Comparison of ENCODE assay signal across 32 cellular contexts in the genomic region with DNA sequence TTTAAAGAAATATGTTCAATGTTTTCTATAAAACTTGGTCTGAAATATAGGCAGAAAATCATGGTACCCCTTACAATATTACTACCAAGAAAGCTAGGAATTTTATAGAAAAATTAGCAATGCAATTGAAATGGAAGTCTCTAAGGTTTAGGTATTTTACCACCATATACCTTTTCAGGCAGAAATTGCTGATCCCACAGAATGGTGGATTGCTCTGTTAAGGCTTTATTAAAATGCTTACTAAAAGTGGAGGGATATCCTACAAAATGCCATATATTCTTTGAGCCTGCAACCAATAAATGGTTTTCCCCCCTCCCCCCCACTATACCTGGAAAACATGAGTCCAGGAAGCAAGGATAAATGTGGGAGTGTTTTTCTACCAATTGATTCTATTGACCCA.
DNase-seq lines count a peak whose midpoint lies in the region; ATAC-seq, FAIRE-seq and TF ChIP-seq lines count a peak whose summit lies in the region.
"Had no signal": no experiment of that assay in that cellular context is flagged by ENCODE, and none has a peak within 500 bp of the region (broad histone marks: within the 10 kb centered on the region; RNA-seq: fewer than 3 reads in every experiment).

No MANE protein-coding gene starts in this region.

- no peak overlapping the region for H3K27ac Mint-ChIP-seq in mesothelial cell of epicardium
- H3K27ac Mint-ChIP-seq: B cell; CD14-positive monocyte; CD4-positive, alpha-beta memory T cell; CD4-positive, alpha-beta T cell; CD4-positive, CD25-positive, alpha-beta regulatory T cell; CD8-positive, alpha-beta memory T cell; CD8-positive, alpha-beta T cell had no signal

- no peak for TF ChIP-seq CTCF in HepG2 (CRISPR knock-in tag; IDR thresholded peaks at IDR 0.05)
- no peak for TF ChIP-seq CTCF in right lobe of liver (IDR thresholded peaks at IDR 0.05)
- TF ChIP-seq CTCF in 22Rv1 (IDR thresholded peaks at IDR 0.05) = no peak
- TF ChIP-seq CTCF in A549 (IDR thresholded peaks at IDR 0.05) = no peak
- TF ChIP-seq CTCF in mesothelial cell of epicardium (IDR thresholded peaks at IDR 0.05; ENCODE audit: unreplicated experiment) = no peak

- no peak overlapping the region for H3K9ac ChIP-seq in HepG2 (ENCODE audit: insufficient read depth, low read depth, low read length)
- H3K9ac ChIP-seq: BLaER1; BLaER1 treated with 17β-estradiol and CSF1 and Interleukin-3, amounts not matched to agents 10 nM and 100 nM had no signal

- BruUV-seq in HepG2 (replicated peaks; lab: Mats Ljungman, UMichigan) = no TSS peak

- ATAC-seq in HepG2 (no peak), right lobe of liver (no peak), A549 (no peak), GM18867 (IDR thresholded peaks at IDR 0.05; ENCODE audit: unreplicated experiment) (no peak)
- ATAC-seq: CD8-positive, alpha-beta T cell had no signal

- no peak for TF ChIP-seq RAD21 in HepG2 (CRISPR knock-in tag; IDR thresholded peaks at IDR 0.05)
- no peak for TF ChIP-seq RAD21 in A549 (conservative IDR thresholded peaks at IDR 0.05 in 1 of 2, IDR thresholded peaks at IDR 0.05 in 1 of 2)

- FAIRE-seq in HepG2 (lab: Jason Lieb, UNC) (no peak), A549 (lab: Jason Lieb, UNC) (no peak)
- FAIRE-seq: D721Med had no signal

- H3K4me1 ChIP-seq in HepG2 (ENCODE audit: insufficient read depth, low read length) (no peaks in the 10 kb centered on the region), right lobe of liver (no peaks in the 10 kb centered on the region), A549 (no peaks in the 10 kb centered on the region)
- H3K4me1 ChIP-seq: BE2C; BLaER1; BLaER1 treated with 17β-estradiol and CSF1 and Interleukin-3, amounts not matched to agents 10 nM and 100 nM; Caco-2 had no signal

- DNase-seq in HepG2 (ENCODE audit: low spot score) = no peak
- no peak for DNase-seq in right lobe of liver
- no peak for DNase-seq in A549 (ENCODE audit: low read depth in 1 of 2, low spot score in 1 of 2)
- DNase-seq in mesothelial cell of epicardium (ENCODE audit: low spot score in 2 of 2, unreplicated experiment in 2 of 2) = no peak
- DNase-seq: 8988T; ACHN; AML-193; BE2C; C1 segment of cervical spinal cord; Caco-2; Calu3; CD4-positive, alpha-beta memory T cell; CD4-positive, alpha-beta T cell; CD4-positive, CD25-positive, alpha-beta regulatory T cell; CD8-positive, alpha-beta memory T cell; CD8-positive, alpha-beta T cell; COR-L47; DMS 273 treated with DMSO at 0.1 percent for 48 hours; DMS153; DMS53; DMS79; DMS79 treated with DMSO at 0.1 percent for 48 hours; DND-41; EL had no signal

- H3K36me3 ChIP-seq in HepG2 (replicated peaks in 1 of 2; ENCODE audit: control insufficient read depth in 1 of 2, insufficient read depth in 2 of 2, low read length in 2 of 2) = no peaks in the 10 kb centered on the region
- H3K36me3 ChIP-seq in right lobe of liver = no peaks in the 10 kb centered on the region
- H3K36me3 ChIP-seq: BE2C; BLaER1; BLaER1 treated with 17β-estradiol and CSF1 and Interleukin-3, amounts not matched to agents 10 nM and 100 nM had no signal

- H3K4me3 Mint-ChIP-seq in mesothelial cell of epicardium = no peak overlapping the region
- H3K4me3 Mint-ChIP-seq: B cell; CD14-positive monocyte; CD4-positive, alpha-beta memory T cell; CD4-positive, alpha-beta T cell; CD4-positive, CD25-positive, alpha-beta regulatory T cell; CD8-positive, alpha-beta memory T cell; CD8-positive, alpha-beta T cell had no signal

- H3K27me3 ChIP-seq in HepG2 (ENCODE audit: control insufficient read depth in 1 of 2, insufficient read depth in 2 of 2, low read length in 2 of 2) (no peaks in the 10 kb centered on the region), right lobe of liver (no peaks in the 10 kb centered on the region)
- H3K27me3 ChIP-seq: BE2C; BLaER1; BLaER1 treated with 17β-estradiol and CSF1 and Interleukin-3, amounts not matched to agents 10 nM and 100 nM had no signal

- POLR2A ChIA-PET in HepG2 (lab: Yijun Ruan, JAX) (no interaction called here), A549 (lab: Yijun Ruan, JAX) (no interaction called here)

- CTCF ChIA-PET in HepG2 (lab: Yijun Ruan, JAX; ENCODE audit: low intra/inter-chr PET ratio, low total read pairs) = no interaction called here
- CTCF ChIA-PET in A549 (lab: Yijun Ruan, JAX) = no interaction called here

- no peak overlapping the region for H3K27ac ChIP-seq in HepG2 (ENCODE audit: extremely low read length, insufficient read depth, low read length)
- no peak overlapping the region for H3K27ac ChIP-seq in right lobe of liver
- H3K27ac ChIP-seq in 22Rv1 = peak overlapping the region; percentile 90
- H3K27ac ChIP-seq in A549 = no peak overlapping the region
- H3K27ac ChIP-seq: BLaER1; BLaER1 treated with 17β-estradiol and CSF1 and Interleukin-3, amounts not matched to agents 10 nM and 100 nM; C4-2B had no signal

- in situ Hi-C loops in HepG2 (cut with HindIII; ENCODE audit: extremely low pct_ligation_motif_present, low pct_unique_long_range_greater_than_20kb) = no loop called here

- TF ChIP-seq POLR2A in HepG2 (IDR thresholded peaks at IDR 0.05; ENCODE audit: insufficient read depth in 1 of 2, low read depth in 2 of 2, low read length in 2 of 2) (no peak), right lobe of liver (IDR thresholded peaks at IDR 0.05) (no peak), A549 (IDR thresholded peaks at IDR 0.05; ENCODE audit: low read length) (no peak)

- H4K20me1 ChIP-seq in HepG2 (ENCODE audit: insufficient read depth, low read length) = no peaks in the 10 kb centered on the region
- H4K20me1 ChIP-seq: BLaER1; BLaER1 treated with 17β-estradiol and CSF1 and Interleukin-3, amounts not matched to agents 10 nM and 100 nM had no signal

- peaks cover 12% of the 10 kb centered on the region for H3K9me3 Mint-ChIP-seq in mesothelial cell of epicardium
- H3K9me3 Mint-ChIP-seq: CD4-positive, alpha-beta T cell had no signal

- TF ChIP-seq EP300 in HepG2 (IDR thresholded peaks at IDR 0.05; ENCODE audit: low read depth in 2 of 2, low read length in 2 of 2) (no peak), HepG2 (CRISPR knock-in tag; IDR thresholded peaks at IDR 0.05; ENCODE audit: borderline replicate concordance) (no peak), A549 (IDR thresholded peaks at IDR 0.05) (no peak)

- H3K4me3 ChIP-seq in HepG2 (replicated peaks in 1 of 3; ENCODE audit: insufficient read depth in 1 of 3, low read depth in 2 of 3, low read length in 3 of 3) = no peak overlapping the region
- H3K4me3 ChIP-seq in right lobe of liver = no peak overlapping the region
- no peak overlapping the region for H3K4me3 ChIP-seq in A549
- H3K4me3 ChIP-seq: BLaER1; BLaER1 treated with 17β-estradiol and CSF1 and Interleukin-3, amounts not matched to agents 10 nM and 100 nM had no signal

- H3K9me3 ChIP-seq in HepG2 (ENCODE audit: low read length) (peaks cover 94% of the 10 kb centered on the region), right lobe of liver (no peaks in the 10 kb centered on the region), A549 (no peaks in the 10 kb centered on the region)
- H3K9me3 ChIP-seq: BE2C; BLaER1; BLaER1 treated with 17β-estradiol and CSF1 and Interleukin-3, amounts not matched to agents 10 nM and 100 nM; Caco-2 had no signal

- H3K36me3 Mint-ChIP-seq in mesothelial cell of epicardium = no peaks in the 10 kb centered on the region
- H3K36me3 Mint-ChIP-seq: CD14-positive monocyte; CD4-positive, alpha-beta memory T cell; CD4-positive, CD25-positive, alpha-beta regulatory T cell; CD8-positive, alpha-beta T cell had no signal

- no peaks in the 10 kb centered on the region for H3K79me2 ChIP-seq in HepG2 (ENCODE audit: insufficient read depth, low read length)

- no peaks in the 10 kb centered on the region for H3K27me3 Mint-ChIP-seq in mesothelial cell of epicardium (ENCODE audit: low read depth)
- H3K27me3 Mint-ChIP-seq: B cell; CD4-positive, alpha-beta memory T cell; CD4-positive, alpha-beta T cell; CD4-positive, CD25-positive, alpha-beta regulatory T cell; CD8-positive, alpha-beta memory T cell had no signal

- no peak overlapping the region for H2AFZ ChIP-seq in HepG2 (ENCODE audit: low read length)

- no peak overlapping the region for H3K4me2 ChIP-seq in HepG2 (ENCODE audit: low read depth, low read length)
- no peak overlapping the region for H3K4me2 ChIP-seq in A549
- H3K4me2 ChIP-seq: BLaER1; BLaER1 treated with 17β-estradiol and CSF1 and Interleukin-3, amounts not matched to agents 10 nM and 100 nM had no signal

- peaks cover 10% of the 10 kb centered on the region for H3K4me1 Mint-ChIP-seq in mesothelial cell of epicardium
- H3K4me1 Mint-ChIP-seq: B cell; CD14-positive monocyte; CD4-positive, alpha-beta memory T cell; CD4-positive, CD25-positive, alpha-beta regulatory T cell; CD8-positive, alpha-beta memory T cell had no signal

- intact Hi-C loops in HepG2 (cut with micrococcal nuclease; ENCODE audit: unreplicated experiment) = no loop called here
- intact Hi-C loops in right lobe of liver (cut with DNase I) = no loop called here

TF ChIP-seq in HepG2, 621 proteins besides CTCF, POLR2A, EP300 and RAD21 (continues in another document):
- TF ChIP-seq ZNF792 (CRISPR knock-in tag; IDR thresholded peaks at IDR 0.05) (no peak), MAFF (IDR thresholded peaks at IDR 0.05; ENCODE audit: low read depth, low read length) (peak; percentile 73), ZSCAN9 (CRISPR knock-in tag; IDR thresholded peaks at IDR 0.05; ENCODE audit: borderline replicate concordance) (no peak)

TF ChIP-seq in A549, 52 proteins besides CTCF, POLR2A, EP300 and RAD21:
- TF ChIP-seq MAFK (IDR thresholded peaks at IDR 0.05; ENCODE audit: partially characterized antibody) (peak; percentile 22), BHLHE40 (IDR thresholded peaks at IDR 0.05; ENCODE audit: low read depth, low read length) (no peak), NFE2L2 (conservative IDR thresholded peaks at IDR 0.05; ENCODE audit: low read length) (no peak), HEYL (CRISPR knock-in tag; IDR thresholded peaks at IDR 0.05) (no peak), EHF (CRISPR knock-in tag; IDR thresholded peaks at IDR 0.05) (no peak), ZC3H11A (IDR thresholded peaks at IDR 0.05) (no peak)
- TF ChIP-seq, protein P1, sequence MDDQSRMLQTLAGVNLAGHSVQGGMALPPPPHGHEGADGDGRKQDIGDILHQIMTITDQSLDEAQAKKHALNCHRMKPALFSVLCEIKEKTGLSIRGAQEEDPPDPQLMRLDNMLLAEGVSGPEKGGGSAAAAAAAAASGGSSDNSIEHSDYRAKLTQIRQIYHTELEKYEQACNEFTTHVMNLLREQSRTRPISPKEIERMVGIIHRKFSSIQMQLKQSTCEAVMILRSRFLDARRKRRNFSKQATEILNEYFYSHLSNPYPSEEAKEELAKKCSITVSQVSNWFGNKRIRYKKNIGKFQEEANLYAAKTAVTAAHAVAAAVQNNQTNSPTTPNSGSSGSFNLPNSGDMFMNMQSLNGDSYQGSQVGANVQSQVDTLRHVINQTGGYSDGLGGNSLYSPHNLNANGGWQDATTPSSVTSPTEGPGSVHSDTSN (IDR thresholded peaks at IDR 0.05) = no peak
TF ChIP-seq in A549: peak in this region for 1.
